In the genomic region with DNA sequence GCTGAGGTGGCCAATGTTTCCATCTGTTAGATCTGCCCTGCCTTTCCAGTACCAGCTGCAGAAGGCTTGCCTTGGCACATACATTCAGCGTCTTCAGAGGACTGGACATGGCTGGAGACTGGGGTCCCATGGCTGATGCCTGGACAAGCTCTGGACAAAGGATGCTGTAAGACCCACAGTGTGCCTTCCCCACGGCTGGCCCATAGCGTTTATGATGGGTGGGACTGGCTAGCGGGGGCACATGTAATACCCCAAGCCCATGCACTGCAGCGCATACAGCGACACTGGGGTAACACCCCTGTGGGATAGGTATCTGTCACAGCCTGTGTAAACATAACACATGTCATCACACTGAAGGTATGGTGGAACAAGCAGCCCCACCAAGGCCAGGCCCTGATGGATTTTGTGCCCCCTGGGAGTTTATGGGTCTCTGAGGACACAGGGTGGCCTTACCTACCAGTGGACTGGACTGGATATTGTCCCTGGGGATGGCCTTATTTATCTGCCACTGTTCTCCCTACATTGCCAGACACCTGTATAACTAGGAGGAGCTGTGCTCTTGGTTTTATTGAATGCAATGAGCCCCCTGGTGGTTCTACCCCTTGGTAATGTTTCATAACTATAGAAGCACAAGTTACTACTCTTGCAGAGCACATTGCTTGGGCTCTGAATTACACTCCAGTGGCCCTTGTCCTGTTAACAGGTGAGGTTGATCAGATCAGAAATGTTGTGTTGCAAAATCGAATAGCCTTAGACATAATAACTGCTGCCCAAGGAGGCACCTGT, we compare ENCODE assay signal across 19 cellular contexts. TPM values are rescaled to one million over a fixed set of nuclear protein-coding genes. Genes with fewer than 3 reads are reported as not detected.
"Had no signal": no experiment of that assay in that cellular context is flagged by ENCODE, and none has a peak within 500 bp of the region (broad histone marks: within the 10 kb centered on the region; RNA-seq: fewer than 3 reads in every experiment).

No MANE protein-coding gene starts in this region.

- H3K27me3 Mint-ChIP-seq: activated CD4-positive, alpha-beta memory T cell treated with anti-CD3 and anti-CD28 coated beads for 36 hours; activated naive CD8-positive, alpha-beta T cell treated with anti-CD3 and anti-CD28 coated beads for 36 hours; memory B cell had no signal

- H3K27ac ChIP-seq: coronary artery, gastroesophageal sphincter, heart left ventricle, stomach had no signal

- ATAC-seq: WTC11 had no signal

- DNase-seq: activated CD4-positive, alpha-beta memory T cell treated with anti-CD3 and anti-CD28 coated beads for 36 hours; activated CD4-positive, alpha-beta T cell treated with anti-CD3 and anti-CD28 coated beads for 4 hours; activated naive CD4-positive, alpha-beta T cell; activated naive CD8-positive, alpha-beta T cell treated with anti-CD3 and anti-CD28 coated beads for 36 hours; amniotic stem cell; immature natural killer cell; occipital lobe; stimulated activated CD4-positive, alpha-beta T cell treated with anti-CD3 and anti-CD28 coated beads, Interleukin-2, amount 100 ng/mL, for 24 hours had no signal

- H3K4me1 Mint-ChIP-seq: activated naive CD8-positive, alpha-beta T cell treated with anti-CD3 and anti-CD28 coated beads for 36 hours; immature natural killer cell; memory B cell; WTC11 had no signal

- H3K27me3 ChIP-seq: gastroesophageal sphincter, heart left ventricle, stomach had no signal

- H3K36me3 Mint-ChIP-seq: activated CD4-positive, alpha-beta memory T cell treated with anti-CD3 and anti-CD28 coated beads for 36 hours; activated naive CD8-positive, alpha-beta T cell treated with anti-CD3 and anti-CD28 coated beads for 36 hours; immature natural killer cell; memory B cell; WTC11 had no signal

- H3K27ac Mint-ChIP-seq: activated CD4-positive, alpha-beta memory T cell treated with anti-CD3 and anti-CD28 coated beads for 36 hours; activated naive CD8-positive, alpha-beta T cell treated with anti-CD3 and anti-CD28 coated beads for 36 hours; immature natural killer cell; memory B cell; T-helper 2 cell treated with Interferon-gamma antibody and Interleukin-4, amounts not matched to agents 5 μg/mL and 100 μg/mL, for 36 hours; WTC11 had no signal

- H3K4me3 Mint-ChIP-seq: activated CD4-positive, alpha-beta memory T cell treated with anti-CD3 and anti-CD28 coated beads for 36 hours; activated naive CD8-positive, alpha-beta T cell treated with anti-CD3 and anti-CD28 coated beads for 36 hours; immature natural killer cell; memory B cell; T-helper 2 cell treated with Interferon-gamma antibody and Interleukin-4, amounts not matched to agents 5 μg/mL and 100 μg/mL, for 36 hours; WTC11 had no signal

- H3K9me3 ChIP-seq: gastroesophageal sphincter, stomach had no signal

- H3K36me3 ChIP-seq: gastroesophageal sphincter, heart left ventricle, stomach had no signal

- H3K4me3 ChIP-seq: coronary artery, gastroesophageal sphincter, heart left ventricle, stomach had no signal

- H3K9me3 Mint-ChIP-seq: activated naive CD8-positive, alpha-beta T cell treated with anti-CD3 and anti-CD28 coated beads for 36 hours had no signal

RNA-seq across cellular contexts. Expression of gene TACR3, which starts 34.3 kb away (rescaled TPM):
- total RNA-seq: activated CD4-positive, alpha-beta memory T cell treated with anti-CD3 and anti-CD28 coated beads for 36 hours; activated naive CD8-positive, alpha-beta T cell treated with anti-CD3 and anti-CD28 coated beads for 36 hours; esophagus mucosa; gastroesophageal sphincter; heart left ventricle; liver; mononuclear cell had no signal
- polyA plus RNA-seq: heart left ventricle, immature natural killer cell, liver, neural cell, stomach had no signal
